Comparison of ENCODE assay signal across 3 cellular contexts in genomic region chr2:36824683-36825082, GRCh38.
TF ChIP-seq lines count a peak whose summit lies in the region.

No MANE protein-coding gene starts in this region.

TF ChIP-seq in WTC11, 78 proteins besides CTCF, POLR2A, EP300 and RAD21:
- peak; percentile 95 for TF ChIP-seq ZNF121 (CRISPR knock-in tag; IDR thresholded peaks at IDR 0.05)
TF ChIP-seq in WTC11: peak in this region for 1; not testable (repeated sequence) for 77.

TF ChIP-seq in H1, 55 proteins besides CTCF, POLR2A, EP300 and RAD21:
- TF ChIP-seq KDM1A (IDR thresholded peaks at IDR 0.05; ENCODE audit: borderline replicate concordance, low read length): 0 out of 2 replicates have a peak, but pooled peaks have one; percentile 9

TF ChIP-seq in HepG2, 621 proteins besides CTCF, POLR2A, EP300 and RAD21:
- peak; percentile 60 for TF ChIP-seq ZNF121 (CRISPR knock-in tag; IDR thresholded peaks at IDR 0.05)
TF ChIP-seq in HepG2: peak in this region for 1; not testable (repeated sequence) for 620.
